In the genomic region with DNA sequence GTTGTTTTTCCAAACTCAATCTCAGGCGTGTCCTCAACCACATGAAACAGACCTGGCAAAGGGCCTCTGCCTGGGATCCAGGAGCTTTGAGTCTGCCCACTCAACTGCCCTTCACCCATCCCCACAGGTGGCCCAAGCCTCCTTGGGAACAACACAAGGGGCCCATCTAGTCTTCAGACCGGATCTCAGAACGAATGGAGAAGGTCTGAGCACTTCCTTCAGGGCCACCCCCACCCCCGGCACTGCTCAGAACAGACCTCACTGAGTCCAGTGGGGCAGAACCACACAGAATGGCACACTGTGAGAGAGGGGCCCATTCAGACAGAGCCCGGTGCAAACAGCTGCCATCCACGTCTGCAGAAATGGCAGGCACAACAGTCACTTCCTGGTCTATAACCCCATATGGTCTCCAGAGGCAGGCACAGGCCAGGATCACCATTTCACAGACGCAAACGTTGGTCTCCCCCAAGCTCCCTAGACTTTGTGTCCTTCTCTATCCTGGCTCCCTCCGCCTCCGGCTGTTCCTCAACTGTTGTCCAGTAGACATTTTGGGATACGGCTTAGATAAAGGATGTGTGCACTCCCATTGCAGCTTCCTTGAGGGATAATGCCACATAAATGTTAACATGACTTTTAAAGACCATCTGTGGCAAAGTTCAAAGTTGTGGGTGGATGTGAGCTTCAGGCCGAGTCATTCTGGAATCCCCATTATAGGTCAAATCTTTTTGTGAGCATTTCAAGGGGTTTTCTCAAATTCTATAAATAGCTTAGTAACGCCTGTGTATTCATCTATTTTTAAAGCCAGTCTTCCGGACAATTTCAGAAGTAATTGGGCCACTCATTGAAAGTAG, we compare ENCODE assay signal across 8 cellular contexts.
DNase-seq lines count a peak whose midpoint lies in the region; ATAC-seq and TF ChIP-seq lines count a peak whose summit lies in the region.

No MANE protein-coding gene starts in this region.

- no peak overlapping the region for H3K27ac Mint-ChIP-seq in progenitor cell of endocrine pancreas

- peak overlapping the region; percentile 45 for H3K4me3 Mint-ChIP-seq in activated T-cell treated with anti-CD3 and anti-CD28 coated beads, Interleukin-2, amount 50 U/mL, for 4 hours
- no peak overlapping the region for H3K4me3 Mint-ChIP-seq in progenitor cell of endocrine pancreas (ENCODE audit: low read depth)

- peaks cover 54% of the 10 kb centered on the region for H3K4me1 Mint-ChIP-seq in activated T-cell treated with anti-CD3 and anti-CD28 coated beads, Interleukin-2, amount 50 U/mL, for 4 hours (ENCODE audit: low read depth)
- H3K4me1 Mint-ChIP-seq in progenitor cell of endocrine pancreas (ENCODE audit: low read depth), result peaks cover 3% of the 10 kb centered on the region

- ATAC-seq in GM18861 (IDR thresholded peaks at IDR 0.05; ENCODE audit: unreplicated experiment) (peak; percentile 41), HG02759 (IDR thresholded peaks at IDR 0.05; ENCODE audit: unreplicated experiment) (peak; percentile 61)
- ATAC-seq in activated T-cell treated with anti-CD3 and anti-CD28 coated beads, Interleukin-2, amount 50 U/mL, for 4 hours, result peak; percentile 63 to 80

- no peaks in the 10 kb centered on the region for H3K9me3 ChIP-seq in mucosa of rectum (ENCODE audit: control insufficient read depth in 2 of 2, low read length in 2 of 2)

- no peaks in the 10 kb centered on the region for H3K36me3 ChIP-seq in mucosa of rectum (ENCODE audit: control insufficient read depth in 2 of 2, insufficient read depth in 2 of 2, low read length in 2 of 2)

- no peak overlapping the region for H3K4me3 ChIP-seq in mucosa of rectum (ENCODE audit: low read length in 2 of 2)

- H3K9ac ChIP-seq in mucosa of rectum (ENCODE audit: low read depth in 1 of 2, low read length in 2 of 2), result no peak overlapping the region

- H3K4me1 ChIP-seq in mucosa of rectum (ENCODE audit: control insufficient read depth in 2 of 2, insufficient read depth in 2 of 2, low read length in 2 of 2), result peaks cover 11 to 21% of the 10 kb centered on the region in 2 donors

- H3K36me3 Mint-ChIP-seq in activated T-cell treated with anti-CD3 and anti-CD28 coated beads, Interleukin-2, amount 50 U/mL, for 4 hours (ENCODE audit: insufficient read depth), result no peaks in the 10 kb centered on the region
- H3K36me3 Mint-ChIP-seq in progenitor cell of endocrine pancreas (ENCODE audit: insufficient read depth), result no peaks in the 10 kb centered on the region

- H3K27me3 ChIP-seq in mucosa of rectum (ENCODE audit: control insufficient read depth in 2 of 2, insufficient read depth in 2 of 2, low read length in 2 of 2), result no peaks in the 10 kb centered on the region

- peak overlapping the region; percentile 60 to 67 for H3K27ac ChIP-seq in mucosa of rectum (ENCODE audit: low read depth in 2 of 2, low read length in 2 of 2)

- H3K9me3 Mint-ChIP-seq in activated T-cell treated with anti-CD3 and anti-CD28 coated beads, Interleukin-2, amount 50 U/mL, for 4 hours, result no peaks in the 10 kb centered on the region
- H3K9me3 Mint-ChIP-seq in progenitor cell of endocrine pancreas (ENCODE audit: low read depth), result no peaks in the 10 kb centered on the region

- DNase-seq in activated T-cell treated with anti-CD3 and anti-CD28 coated beads, Interleukin-2, amount 50 U/mL, for 4 hours, result no peak
- DNase-seq in progenitor cell of endocrine pancreas (ENCODE audit: low spot score, unreplicated experiment), result no peak
- no peak for DNase-seq in kidney glomerular epithelial cell (lab: John Stamatoyannopoulos, UW)
- no peak for DNase-seq in NCI-H2171 treated with DMSO at 0.1 percent for 48 hours (lab: John Stamatoyannopoulos, UW)
- DNase-seq in COLO829 (ENCODE audit: low spot score), result no peak

- H3K27me3 Mint-ChIP-seq in activated T-cell treated with anti-CD3 and anti-CD28 coated beads, Interleukin-2, amount 50 U/mL, for 4 hours (ENCODE audit: low read depth), result no peaks in the 10 kb centered on the region
- H3K27me3 Mint-ChIP-seq in progenitor cell of endocrine pancreas, result no peaks in the 10 kb centered on the region

- no peak for TF ChIP-seq CTCF in progenitor cell of endocrine pancreas (IDR thresholded peaks at IDR 0.05; ENCODE audit: unreplicated experiment)
